ENCODE assay signal across 1 cellular context in genomic region chr11:130827697-130828377, GRCh38.
TF ChIP-seq lines count a peak whose summit lies in the region.

No MANE protein-coding gene starts in this region.

TF ChIP-seq in IMR-90, 13 proteins besides CTCF, POLR2A, EP300 and RAD21:
- TF ChIP-seq CHD1 (IDR thresholded peaks at IDR 0.05; ENCODE audit: low read depth, low read length) (no peak), SMC3 (IDR thresholded peaks at IDR 0.05; ENCODE audit: low read depth, low read length) (peak; percentile 95), BHLHE40 (IDR thresholded peaks at IDR 0.05; ENCODE audit: low read depth, low read length) (no peak), FOS (IDR thresholded peaks at IDR 0.05; ENCODE audit: low read depth, low read length) (peak; percentile 63), MXI1 (IDR thresholded peaks at IDR 0.05; ENCODE audit: borderline replicate concordance, low read depth, low read length) (no peak), CEBPB (IDR thresholded peaks at IDR 0.05; ENCODE audit: low read depth, low read length) (no peak), NFE2L2 (IDR thresholded peaks at IDR 0.05; ENCODE audit: low read depth, low read length) (no peak), RCOR1 (IDR thresholded peaks at IDR 0.05; ENCODE audit: insufficient replicate concordance, low read length) (no peak), MAFK (IDR thresholded peaks at IDR 0.05; ENCODE audit: low read depth, low read length) (no peak), RFX5 (IDR thresholded peaks at IDR 0.05; ENCODE audit: low read depth, low read length) (no peak), MAZ (IDR thresholded peaks at IDR 0.05; ENCODE audit: borderline replicate concordance, low read depth, low read length) (peak; percentile 86)
- TF ChIP-seq, protein P1, sequence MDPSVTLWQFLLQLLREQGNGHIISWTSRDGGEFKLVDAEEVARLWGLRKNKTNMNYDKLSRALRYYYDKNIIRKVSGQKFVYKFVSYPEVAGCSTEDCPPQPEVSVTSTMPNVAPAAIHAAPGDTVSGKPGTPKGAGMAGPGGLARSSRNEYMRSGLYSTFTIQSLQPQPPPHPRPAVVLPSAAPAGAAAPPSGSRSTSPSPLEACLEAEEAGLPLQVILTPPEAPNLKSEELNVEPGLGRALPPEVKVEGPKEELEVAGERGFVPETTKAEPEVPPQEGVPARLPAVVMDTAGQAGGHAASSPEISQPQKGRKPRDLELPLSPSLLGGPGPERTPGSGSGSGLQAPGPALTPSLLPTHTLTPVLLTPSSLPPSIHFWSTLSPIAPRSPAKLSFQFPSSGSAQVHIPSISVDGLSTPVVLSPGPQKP (IDR thresholded peaks at IDR 0.05; ENCODE audit: borderline replicate concordance, low read depth, low read length): no peak
- TF ChIP-seq, protein P2, sequence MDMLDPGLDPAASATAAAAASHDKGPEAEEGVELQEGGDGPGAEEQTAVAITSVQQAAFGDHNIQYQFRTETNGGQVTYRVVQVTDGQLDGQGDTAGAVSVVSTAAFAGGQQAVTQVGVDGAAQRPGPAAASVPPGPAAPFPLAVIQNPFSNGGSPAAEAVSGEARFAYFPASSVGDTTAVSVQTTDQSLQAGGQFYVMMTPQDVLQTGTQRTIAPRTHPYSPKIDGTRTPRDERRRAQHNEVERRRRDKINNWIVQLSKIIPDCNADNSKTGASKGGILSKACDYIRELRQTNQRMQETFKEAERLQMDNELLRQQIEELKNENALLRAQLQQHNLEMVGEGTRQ (IDR thresholded peaks at IDR 0.05; ENCODE audit: low read depth, low read length): peak; percentile 19; the same call in 1 of the 2 replicates
